18 cellular contexts compared by ENCODE assay signal in genomic region chr14:66464261-66464660, GRCh38.
"Had no signal": no experiment of that assay in that cellular context is flagged by ENCODE, and none has a peak within 500 bp of the region (broad histone marks: within the 10 kb centered on the region; RNA-seq: fewer than 3 reads in every experiment).

No MANE protein-coding gene starts in this region.

- DNase-seq: effector CD8-positive, alpha-beta T cell; effector memory CD8-positive, alpha-beta T cell; foreskin keratinocyte; heart right ventricle; hippocampal formation; left cardiac atrium; left lung; left ventricle myocardium superior; lower lobe of right lung; mesenchymal stem cell; mucosa of descending colon; naive B cell had no signal

- ATAC-seq: effector memory CD8-positive, alpha-beta T cell; foreskin keratinocyte; gastroesophageal sphincter; heart right ventricle; left cardiac atrium; left lung; left ventricle myocardium superior; lower lobe of right lung; mucosa of descending colon had no signal

- FAIRE-seq: colon, endothelial cell of umbilical vein, frontal cortex, islet of Langerhans, keratinocyte had no signal
